1 cellular context compared by ENCODE assay signal in the genomic region with DNA sequence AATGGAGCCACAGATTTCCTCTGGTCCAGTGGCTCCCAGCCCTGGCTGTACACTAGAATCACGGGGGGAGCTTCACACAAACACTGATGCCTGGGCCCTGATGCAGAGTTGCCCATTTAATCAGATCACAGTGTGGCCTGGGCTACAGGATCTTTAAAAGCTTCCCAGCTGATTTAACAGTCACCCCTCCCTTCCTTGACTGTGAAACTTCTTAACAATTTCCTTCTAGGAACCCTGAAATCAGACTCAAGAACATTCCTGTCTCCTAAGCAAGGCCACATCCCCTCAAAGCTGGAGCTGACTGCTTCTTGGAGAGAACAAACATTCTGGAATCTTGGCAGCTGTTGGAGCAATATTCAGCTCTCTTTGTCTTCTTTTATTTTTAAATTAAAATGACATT.
TF ChIP-seq lines count a peak whose summit lies in the region.

No MANE protein-coding gene starts in this region.

TF ChIP-seq in HEK293T, 16 proteins besides CTCF, POLR2A, EP300 and RAD21 (continued from another document):
- TF ChIP-seq TARDBP (IDR thresholded peaks at IDR 0.05) (no peak), ZNF384 (IDR thresholded peaks at IDR 0.05) (no peak), ELF4 (IDR thresholded peaks at IDR 0.05) (no peak), FOXM1 (IDR thresholded peaks at IDR 0.05; ENCODE audit: borderline replicate concordance) (no peak), ARNT (IDR thresholded peaks at IDR 0.05) (no peak)
